In genomic region chr6:42940493-42941045, GRCh38 we compare ENCODE assay signal across 20 cellular contexts. TPM values are rescaled to one million over a fixed set of nuclear protein-coding genes. Genes with fewer than 3 reads are reported as not detected.
DNase-seq lines count a peak whose midpoint lies in the region; ATAC-seq, FAIRE-seq and TF ChIP-seq lines count a peak whose summit lies in the region.
"Had no signal": no experiment of that assay in that cellular context is flagged by ENCODE, and none has a peak within 500 bp of the region (broad histone marks: within the 10 kb centered on the region; RNA-seq: fewer than 3 reads in every experiment).

No MANE protein-coding gene starts in this region.

- H3K4me3 ChIP-seq in neutrophil (ENCODE audit: low read depth in 1 of 2, low read length in 1 of 2) (no peak overlapping the region), tibial artery (no peak overlapping the region)
- H3K4me3 ChIP-seq: BLaER1 treated with 17β-estradiol and CSF1 and Interleukin-3, amounts not matched to agents 10 nM and 100 nM; HAP-1 had no signal

- no peaks in the 10 kb centered on the region for H3K27me3 ChIP-seq in neutrophil
- no peaks in the 10 kb centered on the region for H3K27me3 ChIP-seq in tibial artery
- H3K27me3 ChIP-seq: BLaER1 treated with 17β-estradiol and CSF1 and Interleukin-3, amounts not matched to agents 10 nM and 100 nM had no signal

- peak overlapping the region; percentile 56 for H3K27ac ChIP-seq in neutrophil
- no peak overlapping the region for H3K27ac ChIP-seq in tibial artery
- H3K27ac ChIP-seq: KMS-11 had no signal

- FAIRE-seq in GM12891 (lab: Jason Lieb, UNC), result no peak
- FAIRE-seq: GM18507 had no signal

- CTCF ChIA-PET in activated CD8-positive, alpha-beta T cell treated with anti-CD3 and anti-CD28 coated beads for 36 hours (lab: Charles Lee), result interaction anchor here (1.1 to 1.2 kb wide), 2 partner anchors 10 to 24 kb away, joined by 3 to 4 read pairs; no protein-coding TSS in a partner anchor
- CTCF ChIA-PET in activated CD8-positive, alpha-beta T cell treated with anti-CD3 and anti-CD28 coated beads, Interleukin-2, amount 10 ng/mL, durations not matched to agents 7 days and 5 days (lab: Charles Lee), result interaction anchor here (1.6 kb wide), 1 partner anchor 11 kb away, joined by 5 read pairs; the partner anchor contains the start of gene CNPY3

- intact Hi-C loops in activated CD8-positive, alpha-beta T cell treated with anti-CD3 and anti-CD28 coated beads for 36 hours (cut with micrococcal nuclease), result no loop called here
- intact Hi-C loops in tibial artery (cut with DNase I; ENCODE audit: low total_unique reads), result no loop called here

- H3K4me1 ChIP-seq in neutrophil (ENCODE audit: control insufficient read depth in 1 of 2, insufficient read depth in 1 of 2, low read depth in 1 of 2, low read length in 1 of 2) (peaks cover 1 to 4% of the 10 kb centered on the region in 2 experiments), tibial artery (no peaks in the 10 kb centered on the region)
- H3K4me1 ChIP-seq: HAP-1 had no signal

- H3K9me3 ChIP-seq in neutrophil (no peaks in the 10 kb centered on the region), tibial artery (no peaks in the 10 kb centered on the region)
- H3K9me3 ChIP-seq: BLaER1 treated with 17β-estradiol and CSF1 and Interleukin-3, amounts not matched to agents 10 nM and 100 nM; HAP-1 had no signal

- DNase-seq in activated CD8-positive, alpha-beta T cell treated with anti-CD3 and anti-CD28 coated beads for 36 hours, result no peak
- DNase-seq in activated CD8-positive, alpha-beta T cell treated with anti-CD3 and anti-CD28 coated beads, Interleukin-2, amount 10 ng/mL, durations not matched to agents 7 days and 5 days, result no peak
- DNase-seq in GM12891 (ENCODE audit: insufficient read length, low spot score), result no peak
- DNase-seq in effector memory CD8-positive, alpha-beta T cell, result no peak
- DNase-seq in iPS-NIHi7 (ENCODE audit: extremely low spot score), result no peak
- DNase-seq in tibial artery, result no peak
- DNase-seq in NCI-H1092 (lab: John Stamatoyannopoulos, UW), result no peak
- DNase-seq: 8988T; DMS153; NCI-H1105; NCI-H1694 treated with DMSO at 0.1 percent for 48 hours; NCI-H345; NCI-H526 treated with DMSO at 0.1 percent for 48 hours; NK-92 treated with Interleukin-12 subunit alpha and Interleukin-12 subunit beta, amount 100 ng/mL, for 24 hours had no signal

- no peak; the same call in 1 of the 2 replicates for TF ChIP-seq POLR2A in GM12891 (IDR thresholded peaks at IDR 0.05; ENCODE audit: low read depth, low read length)

- ATAC-seq in activated CD8-positive, alpha-beta T cell treated with anti-CD3 and anti-CD28 coated beads for 36 hours, result no peak
- no peak for ATAC-seq in activated CD8-positive, alpha-beta T cell treated with anti-CD3 and anti-CD28 coated beads, Interleukin-2, amount 10 ng/mL, durations not matched to agents 7 days and 5 days
- no peak for ATAC-seq in effector memory CD8-positive, alpha-beta T cell (replicated peaks)

- H3K36me3 Mint-ChIP-seq in activated CD8-positive, alpha-beta T cell treated with anti-CD3 and anti-CD28 coated beads for 36 hours (ENCODE audit: low read depth), result peaks cover 36% of the 10 kb centered on the region
- H3K36me3 Mint-ChIP-seq in activated CD8-positive, alpha-beta T cell treated with anti-CD3 and anti-CD28 coated beads, Interleukin-2, amount 10 ng/mL, durations not matched to agents 7 days and 5 days (ENCODE audit: low read depth), result peaks cover 64% of the 10 kb centered on the region
- H3K36me3 Mint-ChIP-seq in effector memory CD8-positive, alpha-beta T cell (ENCODE audit: insufficient read depth), result peaks cover 64% of the 10 kb centered on the region

- POLR2A ChIA-PET in activated CD8-positive, alpha-beta T cell treated with anti-CD3 and anti-CD28 coated beads for 36 hours (lab: Charles Lee), result interaction anchor here (1.1 to 2.5 kb wide), 3 partner anchors 9 to 38 kb away, joined by 3 to 10 read pairs (median 9); partner anchors contain the start of genes CNPY3 and PEX6
- POLR2A ChIA-PET in activated CD8-positive, alpha-beta T cell treated with anti-CD3 and anti-CD28 coated beads, Interleukin-2, amount 10 ng/mL, durations not matched to agents 7 days and 5 days (lab: Charles Lee), result interaction anchor here (0.8 to 1.7 kb wide), 3 partner anchors 11 to 570 kb away, joined by 3 to 6 read pairs (median 4); partner anchors contain the start of genes CNPY3 and LRRC73

- H3K4me1 Mint-ChIP-seq in activated CD8-positive, alpha-beta T cell treated with anti-CD3 and anti-CD28 coated beads for 36 hours (ENCODE audit: low read depth), result peaks cover 13% of the 10 kb centered on the region
- H3K4me1 Mint-ChIP-seq in activated CD8-positive, alpha-beta T cell treated with anti-CD3 and anti-CD28 coated beads, Interleukin-2, amount 10 ng/mL, durations not matched to agents 7 days and 5 days (ENCODE audit: low read depth), result peaks cover 4% of the 10 kb centered on the region
- peaks cover 7 to 9% of the 10 kb centered on the region in 2 donors for H3K4me1 Mint-ChIP-seq in effector memory CD8-positive, alpha-beta T cell (ENCODE audit: low read depth in 2 of 2)

- H3K27me3 Mint-ChIP-seq in activated CD8-positive, alpha-beta T cell treated with anti-CD3 and anti-CD28 coated beads for 36 hours, result no peaks in the 10 kb centered on the region
- H3K27me3 Mint-ChIP-seq in activated CD8-positive, alpha-beta T cell treated with anti-CD3 and anti-CD28 coated beads, Interleukin-2, amount 10 ng/mL, durations not matched to agents 7 days and 5 days (ENCODE audit: low read depth), result no peaks in the 10 kb centered on the region
- no peaks in the 10 kb centered on the region for H3K27me3 Mint-ChIP-seq in effector memory CD8-positive, alpha-beta T cell

- TF ChIP-seq CTCF in activated CD8-positive, alpha-beta T cell treated with anti-CD3 and anti-CD28 coated beads for 36 hours (IDR thresholded peaks at IDR 0.05), result no peak
- TF ChIP-seq CTCF in neutrophil (IDR thresholded peaks at IDR 0.05), result no peak
- TF ChIP-seq CTCF in tibial artery (IDR thresholded peaks at IDR 0.05), result no peak

- peak overlapping the region; percentile 38 for H3K27ac Mint-ChIP-seq in activated CD8-positive, alpha-beta T cell treated with anti-CD3 and anti-CD28 coated beads for 36 hours
- H3K27ac Mint-ChIP-seq in activated CD8-positive, alpha-beta T cell treated with anti-CD3 and anti-CD28 coated beads, Interleukin-2, amount 10 ng/mL, durations not matched to agents 7 days and 5 days, result no peak overlapping the region
- peak overlapping the region; percentile 29 to 69 for H3K27ac Mint-ChIP-seq in effector memory CD8-positive, alpha-beta T cell

- H3K36me3 ChIP-seq in neutrophil (peaks cover 95% of the 10 kb centered on the region), tibial artery (peaks cover 21 to 84% (median 58%) of the 10 kb centered on the region in 3 donors)

- no peak overlapping the region for H3K4me3 Mint-ChIP-seq in activated CD8-positive, alpha-beta T cell treated with anti-CD3 and anti-CD28 coated beads for 36 hours
- H3K4me3 Mint-ChIP-seq in activated CD8-positive, alpha-beta T cell treated with anti-CD3 and anti-CD28 coated beads, Interleukin-2, amount 10 ng/mL, durations not matched to agents 7 days and 5 days, result no peak overlapping the region
- no peak overlapping the region for H3K4me3 Mint-ChIP-seq in effector memory CD8-positive, alpha-beta T cell

- no peaks in the 10 kb centered on the region for H3K9me3 Mint-ChIP-seq in activated CD8-positive, alpha-beta T cell treated with anti-CD3 and anti-CD28 coated beads for 36 hours
- H3K9me3 Mint-ChIP-seq in activated CD8-positive, alpha-beta T cell treated with anti-CD3 and anti-CD28 coated beads, Interleukin-2, amount 10 ng/mL, durations not matched to agents 7 days and 5 days (ENCODE audit: insufficient read depth), result no peaks in the 10 kb centered on the region
- no peaks in the 10 kb centered on the region for H3K9me3 Mint-ChIP-seq in effector memory CD8-positive, alpha-beta T cell

TF ChIP-seq in GM12891, 5 proteins besides CTCF, POLR2A, EP300 and RAD21:
- TF ChIP-seq TAF1 (IDR thresholded peaks at IDR 0.05; ENCODE audit: low read depth, low read length) (no peak), POU2F2 (IDR thresholded peaks at IDR 0.05; ENCODE audit: low read depth, low read length) (no peak), POLR2AphosphoS5 (IDR thresholded peaks at IDR 0.05; ENCODE audit: low read depth, low read length) (peak; percentile 72; the same call in 1 of the 2 replicates), SPI1 (IDR thresholded peaks at IDR 0.05; ENCODE audit: low read depth, low read length) (no peak), PAX5 (IDR thresholded peaks at IDR 0.05; ENCODE audit: insufficient read depth, low read length, severe bottlenecking) (no peak)

RNA-seq across cellular contexts. Expression of gene CNPY3, which starts 11.3 kb away (rescaled TPM):
- total RNA-seq in activated CD8-positive, alpha-beta T cell treated with anti-CD3 and anti-CD28 coated beads for 36 hours, result 10 to 100 TPM; 46.2 to 46.8 TPM
- total RNA-seq in activated CD8-positive, alpha-beta T cell treated with anti-CD3 and anti-CD28 coated beads, Interleukin-2, amount 10 ng/mL, durations not matched to agents 7 days and 5 days, result 10 to 100 TPM; 86.0 to 87.6 TPM
- 67.4 TPM for polyA plus RNA-seq in GM12891 (2012; ENCODE audit: low read depth, missing spikeins)

RNA-seq across cellular contexts. Expression of gene GNMT, which starts 20.0 kb away (rescaled TPM):
- under 1 TPM; 0.25 to 0.38 TPM for total RNA-seq in activated CD8-positive, alpha-beta T cell treated with anti-CD3 and anti-CD28 coated beads for 36 hours
- total RNA-seq in activated CD8-positive, alpha-beta T cell treated with anti-CD3 and anti-CD28 coated beads, Interleukin-2, amount 10 ng/mL, durations not matched to agents 7 days and 5 days, result 1 to 10 TPM; 1.1 to 1.2 TPM
- 0.26 TPM for polyA plus RNA-seq in GM12891 (2012; ENCODE audit: low read depth, missing spikeins)

RNA-seq across cellular contexts. Expression of gene PTCRA, which starts 24.7 kb away (rescaled TPM):
- not detected for total RNA-seq in activated CD8-positive, alpha-beta T cell treated with anti-CD3 and anti-CD28 coated beads for 36 hours
- not detected for total RNA-seq in activated CD8-positive, alpha-beta T cell treated with anti-CD3 and anti-CD28 coated beads, Interleukin-2, amount 10 ng/mL, durations not matched to agents 7 days and 5 days
- 1.4 TPM for polyA plus RNA-seq in GM12891 (2012; ENCODE audit: low read depth, missing spikeins)
- total RNA-seq: MCF 10A had no signal

RNA-seq across cellular contexts. Expression of gene PEX6, which starts 38.4 kb away (rescaled TPM):
- total RNA-seq in activated CD8-positive, alpha-beta T cell treated with anti-CD3 and anti-CD28 coated beads for 36 hours, result 1 to 10 TPM; 7.3 to 9.0 TPM
- 10 to 100 TPM; 11.1 to 12.0 TPM for total RNA-seq in activated CD8-positive, alpha-beta T cell treated with anti-CD3 and anti-CD28 coated beads, Interleukin-2, amount 10 ng/mL, durations not matched to agents 7 days and 5 days
- 6.4 TPM for polyA plus RNA-seq in GM12891 (2012; ENCODE audit: low read depth, missing spikeins)

RNA-seq across cellular contexts. Expression of gene PPP2R5D, which starts 43.8 kb away (rescaled TPM):
- total RNA-seq in activated CD8-positive, alpha-beta T cell treated with anti-CD3 and anti-CD28 coated beads for 36 hours, result 10 to 100 TPM; 41.6 to 47.5 TPM
- 10 to 100 TPM; 63.1 to 66.5 TPM for total RNA-seq in activated CD8-positive, alpha-beta T cell treated with anti-CD3 and anti-CD28 coated beads, Interleukin-2, amount 10 ng/mL, durations not matched to agents 7 days and 5 days
- 19.7 TPM for polyA plus RNA-seq in GM12891 (2012; ENCODE audit: low read depth, missing spikeins)
